9 cellular contexts compared by ENCODE assay signal in the genomic region with DNA sequence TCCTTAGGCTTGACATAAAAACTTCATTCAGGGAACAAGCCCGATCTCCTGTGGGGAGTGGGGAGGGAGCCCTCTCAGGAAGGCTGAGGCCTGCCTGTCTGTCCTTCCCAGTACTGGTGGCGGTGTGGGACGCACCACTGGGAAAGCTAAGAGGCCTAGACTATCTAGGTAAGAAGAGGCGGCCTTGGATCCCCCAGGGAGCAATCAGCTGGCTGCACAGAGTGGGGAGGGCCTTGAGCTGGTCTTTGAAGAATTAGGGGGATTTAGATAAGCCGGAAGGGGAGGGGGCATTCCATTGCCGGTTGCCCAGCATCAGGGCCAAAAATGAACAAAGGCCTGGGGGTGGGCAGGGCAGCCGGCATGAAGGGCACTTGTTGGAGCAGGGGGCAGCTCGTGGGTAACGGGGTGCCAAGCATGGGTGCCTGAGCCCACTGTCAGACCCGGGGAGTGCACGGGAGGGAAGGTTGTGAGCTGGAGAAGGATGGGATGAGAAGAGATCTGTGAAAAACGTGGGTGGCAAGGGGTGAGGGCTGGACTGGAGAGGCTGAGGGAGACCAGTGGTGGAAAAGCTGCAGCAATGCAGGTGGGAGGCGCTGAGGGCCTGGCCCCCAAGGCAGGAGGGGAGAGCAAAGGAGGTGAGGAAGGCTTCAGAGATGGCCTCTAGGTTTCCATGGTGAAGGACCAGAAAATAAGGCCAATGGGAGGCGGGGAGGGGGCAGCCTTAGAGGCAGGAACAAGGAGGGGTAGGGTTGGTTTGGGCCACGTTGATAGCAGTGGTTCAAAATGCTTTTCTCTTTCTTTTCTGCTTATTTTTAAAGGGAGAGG. TPM values are rescaled to one million over a fixed set of nuclear protein-coding genes. Genes with fewer than 3 reads are reported as not detected.
DNase-seq lines count a peak whose midpoint lies in the region; ATAC-seq and TF ChIP-seq lines count a peak whose summit lies in the region.
"Had no signal": no experiment of that assay in that cellular context is flagged by ENCODE, and none has a peak within 500 bp of the region (broad histone marks: within the 10 kb centered on the region; RNA-seq: fewer than 3 reads in every experiment).

No MANE protein-coding gene starts in this region.

- DNase-seq in Right ventricle myocardium inferior (ENCODE audit: missing footprints): no peak
- DNase-seq in cardiac septum (ENCODE audit: low spot score): no peak
- no peak for DNase-seq in vagina (ENCODE audit: extremely low spot score in 2 of 2)
- DNase-seq in activated gamma-delta T cell (lab: John Stamatoyannopoulos, UW): no peak
- DNase-seq in NCI-H2227 (lab: John Stamatoyannopoulos, UW; ENCODE audit: unreplicated experiment): no peak

- H3K27me3 ChIP-seq in duodenal mucosa (ENCODE audit: control insufficient read depth in 1 of 2, insufficient read depth in 2 of 2, low read length in 2 of 2) (no peaks in the 10 kb centered on the region), muscle layer of duodenum (ENCODE audit: low read depth, low read length) (no peaks in the 10 kb centered on the region), vagina (no peaks in the 10 kb centered on the region)

- peak; percentile 3 for ATAC-seq in Right ventricle myocardium inferior
- ATAC-seq in GM21390 (IDR thresholded peaks at IDR 0.05; ENCODE audit: unreplicated experiment): no peak

- H3K4me1 ChIP-seq in duodenal mucosa (ENCODE audit: control insufficient read depth in 1 of 2, insufficient read depth in 2 of 2, low read length in 2 of 2) (peaks cover 74 to 83% of the 10 kb centered on the region in 2 donors), muscle layer of duodenum (ENCODE audit: control insufficient read depth in 1 of 2, insufficient read depth in 2 of 2, low read length in 2 of 2) (peaks cover 57 to 84% of the 10 kb centered on the region in 2 donors), vagina (peaks cover 100% of the 10 kb centered on the region)

- peak overlapping the region; percentile 95 for H3K27ac ChIP-seq in duodenal mucosa (ENCODE audit: low read depth, low read length)
- peak overlapping the region; percentile 95 for H3K27ac ChIP-seq in muscle layer of duodenum (ENCODE audit: low read length)
- peak overlapping the region; percentile 98 for H3K27ac ChIP-seq in vagina
- H3K27ac ChIP-seq: HL-60 had no signal

- TF ChIP-seq CTCF in vagina (IDR thresholded peaks at IDR 0.05): no peak

- H3K9me3 ChIP-seq in duodenal mucosa (ENCODE audit: control insufficient read depth in 1 of 2, low read length in 2 of 2) (no peaks in the 10 kb centered on the region), muscle layer of duodenum (ENCODE audit: control insufficient read depth in 1 of 2, low read length in 2 of 2) (no peaks in the 10 kb centered on the region), vagina (no peaks in the 10 kb centered on the region)

- intact Hi-C loops in Right ventricle myocardium inferior (cut with DNase I): loop anchor here (5.0 kb wide), 1 partner anchor 105 kb away; no protein-coding TSS in a partner anchor
- intact Hi-C loops in cardiac septum (cut with DNase I): loop anchor here (2.0 to 5.0 kb wide), 2 partner anchors 290 to 482 kb away; no protein-coding TSS in a partner anchor
- intact Hi-C loops in vagina (cut with DNase I): loop anchor here (5.0 kb wide), 1 partner anchor 610 kb away; no protein-coding TSS in a partner anchor

- TF ChIP-seq POLR2A in vagina (IDR thresholded peaks at IDR 0.05): no peak

- H3K9ac ChIP-seq in duodenal mucosa (ENCODE audit: low read depth in 1 of 2, low read length in 2 of 2): peak overlapping the region; percentile 63 to 84

- H3K4me3 ChIP-seq in duodenal mucosa (ENCODE audit: low read depth in 1 of 2, low read length in 2 of 2) (peak overlapping the region; percentile 38 to 49), muscle layer of duodenum (ENCODE audit: low read depth in 1 of 2, low read length in 2 of 2) (peak overlapping the region; percentile 22 to 31), vagina (peak overlapping the region; percentile 6 to 9)

- H3K36me3 ChIP-seq in duodenal mucosa (ENCODE audit: control insufficient read depth in 1 of 2, insufficient read depth in 2 of 2, low read length in 2 of 2) (no peaks in the 10 kb centered on the region), muscle layer of duodenum (ENCODE audit: control insufficient read depth in 1 of 2, insufficient read depth in 2 of 2, low read length in 2 of 2) (no peaks in the 10 kb centered on the region), vagina (no peaks in the 10 kb centered on the region)

RNA-seq across cellular contexts. Expression of gene KLF3, which starts 8.5 kb away (rescaled TPM):
- total RNA-seq in Right ventricle myocardium inferior (18.9 TPM), cardiac septum (25.3 TPM), vagina (85.4 TPM)
